Comparison of ENCODE assay signal across 8 cellular contexts in genomic region chr18:35386600-35387366, GRCh38. TPM values are rescaled to one million over a fixed set of nuclear protein-coding genes. Genes with fewer than 3 reads are reported as not detected.
A peak's percentile ranks its signal among the peaks of the same experiment; 100 is the strongest.
DNase-seq lines count a peak whose midpoint lies in the region; ATAC-seq and TF ChIP-seq lines count a peak whose summit lies in the region.

No MANE protein-coding gene starts in this region.

- H3K27me3 ChIP-seq in H9 (ENCODE audit: insufficient read depth, low read length): no peaks in the 10 kb centered on the region
- H3K27me3 ChIP-seq in cardiac muscle cell: no peaks in the 10 kb centered on the region
- peaks cover 0 to 4% (median 2%) of the 10 kb centered on the region in 3 donors for H3K27me3 ChIP-seq in psoas muscle (ENCODE audit: insufficient read depth in 3 of 3, low read length in 2 of 3)

- no peaks in the 10 kb centered on the region for H3K4me1 ChIP-seq in H9 (ENCODE audit: insufficient read depth, low read length)
- H3K4me1 ChIP-seq in cardiac muscle cell (ENCODE audit: low read depth): no peaks in the 10 kb centered on the region
- H3K4me1 ChIP-seq in psoas muscle: no peaks in the 10 kb centered on the region

- H2AFZ ChIP-seq in H9 (ENCODE audit: low read length): no peak overlapping the region

- H3K23me2 ChIP-seq in H9 (ENCODE audit: insufficient read length, low read depth, low read length, poor library complexity, severe bottlenecking): no peaks in the 10 kb centered on the region

- no peak overlapping the region for H2BK5ac ChIP-seq in H9 (ENCODE audit: insufficient read length, low read length)

- no peak overlapping the region for H4K8ac ChIP-seq in H9 (replicated peaks; ENCODE audit: insufficient read length, low read depth, low read length)

- H3K18ac ChIP-seq in H9 (ENCODE audit: insufficient read length, low read depth, low read length): no peak overlapping the region

- H3T11ph ChIP-seq in H9 (ENCODE audit: low read length): no peak overlapping the region

- H3K14ac ChIP-seq in H9 (ENCODE audit: insufficient read depth, low read length): no peak overlapping the region

- no peak overlapping the region for H3K27ac ChIP-seq in H9 (ENCODE audit: insufficient read length, low read depth, low read length)
- H3K27ac ChIP-seq in SK-N-MC: no peak overlapping the region
- H3K27ac ChIP-seq in cardiac muscle cell: no peak overlapping the region
- H3K27ac ChIP-seq in psoas muscle: no peak overlapping the region

- no peak overlapping the region for H3K56ac ChIP-seq in H9 (ENCODE audit: insufficient read length, low read depth, low read length)

- H2BK15ac ChIP-seq in H9 (ENCODE audit: low read depth, low read length): no peak overlapping the region

- no peak overlapping the region for H4K5ac ChIP-seq in H9 (ENCODE audit: insufficient read length, low read depth, low read length)

- no peak overlapping the region for H2AK5ac ChIP-seq in H9 (ENCODE audit: insufficient read length, low read length)

- H3K36me3 ChIP-seq in SK-N-MC (ENCODE audit: insufficient read depth, low read length) (no peaks in the 10 kb centered on the region), cardiac muscle cell (no peaks in the 10 kb centered on the region), psoas muscle (ENCODE audit: insufficient read depth in 1 of 2, low read depth in 1 of 2) (no peaks in the 10 kb centered on the region)

- H2BK120ac ChIP-seq in H9 (ENCODE audit: low read depth, low read length, poor library complexity, severe bottlenecking): no peak overlapping the region

- no peak overlapping the region for H2BK20ac ChIP-seq in H9 (ENCODE audit: low read depth, low read length, poor library complexity, severe bottlenecking)

- TF ChIP-seq CTCF in H9 (conservative IDR thresholded peaks at IDR 0.05) (peak; percentile 95), cardiac muscle cell (IDR thresholded peaks at IDR 0.05; ENCODE audit: low read depth, low read length) (peak; percentile 93), psoas muscle (IDR thresholded peaks at IDR 0.05) (peak; percentile 83)

- no peak overlapping the region for H3K4ac ChIP-seq in H9 (ENCODE audit: low read depth, low read length)

- peaks cover 4% of the 10 kb centered on the region in 2 experiments; a peak in 3 of 5 replicates for H3K9me3 Mint-ChIP-seq in H9
- H3K9me3 Mint-ChIP-seq in activated naive CD8-positive, alpha-beta T cell treated with anti-CD3 and anti-CD28 coated beads for 36 hours: no peaks in the 10 kb centered on the region

- H3K9ac ChIP-seq in H9 (ENCODE audit: extremely low read depth, insufficient read length, low read length) (no peak overlapping the region), SK-N-MC (ENCODE audit: insufficient read length) (no peak overlapping the region)

- no peak overlapping the region for H3K4me2 ChIP-seq in H9 (ENCODE audit: insufficient read depth, insufficient read length, low read length)

- no peak overlapping the region; a peak in 1 of 7 replicates for H3K27ac Mint-ChIP-seq in H9
- H3K27ac Mint-ChIP-seq in activated naive CD8-positive, alpha-beta T cell treated with anti-CD3 and anti-CD28 coated beads for 36 hours: no peak overlapping the region

- DNase-seq in ELF-1 (ENCODE audit: low read depth, low spot score) (peak; percentile 75), H9 (peak; percentile 78), NCI-H1048 (lab: John Stamatoyannopoulos, UW) (peak; percentile 39), SK-N-MC (ENCODE audit: low read depth, low spot score) (peak; percentile 53), cardiac muscle cell (ENCODE audit: low read depth in 1 of 2, low spot score in 1 of 2) (peak; percentile 85 to 93), psoas muscle (peak; percentile 21 to 66)
- peak; percentile 42 for DNase-seq in activated naive CD8-positive, alpha-beta T cell treated with anti-CD3 and anti-CD28 coated beads for 36 hours

- WGBS in H9 (ENCODE audit: extremely low coverage, insufficient read length, low lambda C conversion rate): no CpG with 5 or more reads among the region's 10 CpGs
- WGBS in psoas muscle, 3 donors: 32 to 33% (median 33%) methylated on average over 10 of the region's 10 CpGs

- peaks cover 14 to 16% of the 10 kb centered on the region in 2 experiments for H3K4me1 Mint-ChIP-seq in H9
- H3K4me1 Mint-ChIP-seq in activated naive CD8-positive, alpha-beta T cell treated with anti-CD3 and anti-CD28 coated beads for 36 hours: peaks cover 6% of the 10 kb centered on the region

- H4K91ac ChIP-seq in H9 (ENCODE audit: insufficient read length, low read depth, low read length): no peak overlapping the region

- H3K79me2 ChIP-seq in H9 (ENCODE audit: insufficient read depth, low read length): no peaks in the 10 kb centered on the region

- no peak overlapping the region for H2BK12ac ChIP-seq in H9 (ENCODE audit: insufficient read length, low read depth, low read length)

- no peak overlapping the region for H3K4me3 Mint-ChIP-seq in H9
- no peak overlapping the region for H3K4me3 Mint-ChIP-seq in activated naive CD8-positive, alpha-beta T cell treated with anti-CD3 and anti-CD28 coated beads for 36 hours

- H3K9me3 ChIP-seq in H9 (ENCODE audit: control insufficient read depth, low read depth, low read length) (no peaks in the 10 kb centered on the region), SK-N-MC (ENCODE audit: low read depth, low read length) (no peaks in the 10 kb centered on the region), cardiac muscle cell (ENCODE audit: low read depth) (no peaks in the 10 kb centered on the region), psoas muscle (no peaks in the 10 kb centered on the region)

- H3K4me3 ChIP-seq in SK-N-MC (no peak overlapping the region), cardiac muscle cell (no peak overlapping the region), psoas muscle (no peak overlapping the region)

- peaks cover 2 to 5% (median 4%) of the 10 kb centered on the region in 3 experiments; a peak in 4 of 7 replicates for H3K36me3 Mint-ChIP-seq in H9 (ENCODE audit: insufficient read depth in 1 of 3, low read depth in 3 of 3)
- H3K36me3 Mint-ChIP-seq in activated naive CD8-positive, alpha-beta T cell treated with anti-CD3 and anti-CD28 coated beads for 36 hours: no peaks in the 10 kb centered on the region

- peaks cover 2% of the 10 kb centered on the region for H3K27me3 Mint-ChIP-seq in H9 (ENCODE audit: low read depth)
- H3K27me3 Mint-ChIP-seq in activated naive CD8-positive, alpha-beta T cell treated with anti-CD3 and anti-CD28 coated beads for 36 hours: peaks cover 32% of the 10 kb centered on the region

- no peaks in the 10 kb centered on the region for H4K20me1 ChIP-seq in H9 (ENCODE audit: control insufficient read depth, insufficient read depth, insufficient read length)

- peak in 3 of 4 donors; percentile 54 to 81 (median 75) for ATAC-seq in psoas muscle
- ATAC-seq in GM18873 (IDR thresholded peaks at IDR 0.05; ENCODE audit: low FRiP score, unreplicated experiment): no peak

- intact Hi-C loops in psoas muscle (cut with DNase I): loop anchor here in 1 of 2 donors (10.0 kb wide), 1 partner anchor 568 kb away; no protein-coding TSS in a partner anchor

- no peaks in the 10 kb centered on the region for H3K79me1 ChIP-seq in H9 (ENCODE audit: insufficient read depth, low read depth, low read length, poor library complexity, severe bottlenecking)

- no peak overlapping the region for H3K23ac ChIP-seq in H9 (ENCODE audit: insufficient read length, low read depth, low read length)

RNA-seq across cellular contexts. Expression of gene ZNF396, which starts 9.6 kb away (rescaled TPM):
- 0.94 and 1.2 TPM in 2 replicates for total RNA-seq in H9 (2021)
- under 1 TPM; 0.92 to 0.99 TPM for total RNA-seq in activated naive CD8-positive, alpha-beta T cell treated with anti-CD3 and anti-CD28 coated beads for 36 hours
- 2.8 TPM in 2 replicates for total RNA-seq in cardiac muscle cell
- polyA plus RNA-seq in cardiac muscle cell: 3.8 and 8.2 TPM in 2 replicates
- under 1 TPM; 0.30 to 0.79 (median 0.74) TPM for total RNA-seq in psoas muscle
- under 1 TPM; 0.38 to 0.73 (median 0.52) TPM for polyA plus RNA-seq in psoas muscle

RNA-seq across cellular contexts. Expression of gene ZNF24, which starts 42.6 kb away (rescaled TPM):
- total RNA-seq in H9 (2021) (57.9 and 61.0 TPM in 2 replicates), cardiac muscle cell (30.7 and 38.5 TPM in 2 replicates), psoas muscle (10 to 100 TPM; 40.6 to 63.8 (median 53.9) TPM)
- 10 to 100 TPM; 48.8 to 49.2 TPM for total RNA-seq in activated naive CD8-positive, alpha-beta T cell treated with anti-CD3 and anti-CD28 coated beads for 36 hours
- polyA plus RNA-seq in cardiac muscle cell (41.1 and 55.4 TPM in 2 replicates), psoas muscle (10 to 100 TPM; 16.0 to 32.5 (median 19.1) TPM)

Comparison
In these comparisons a context has a peak if more than half of its experiments do, and no peak if none do; other contexts are left out.
1. DNase-seq: peak in every context shown above with its lines; median percentile 89 in cardiac muscle cell; 78 in H9; 75 in ELF-1; 53 in SK-N-MC; 44 in psoas muscle; 42 in activated naive CD8-positive, alpha-beta T cell treated with anti-CD3 and anti-CD28 coated beads for 36 hours; 39 in NCI-H1048.